ENCODE assay signal across 8 cellular contexts in the genomic region with DNA sequence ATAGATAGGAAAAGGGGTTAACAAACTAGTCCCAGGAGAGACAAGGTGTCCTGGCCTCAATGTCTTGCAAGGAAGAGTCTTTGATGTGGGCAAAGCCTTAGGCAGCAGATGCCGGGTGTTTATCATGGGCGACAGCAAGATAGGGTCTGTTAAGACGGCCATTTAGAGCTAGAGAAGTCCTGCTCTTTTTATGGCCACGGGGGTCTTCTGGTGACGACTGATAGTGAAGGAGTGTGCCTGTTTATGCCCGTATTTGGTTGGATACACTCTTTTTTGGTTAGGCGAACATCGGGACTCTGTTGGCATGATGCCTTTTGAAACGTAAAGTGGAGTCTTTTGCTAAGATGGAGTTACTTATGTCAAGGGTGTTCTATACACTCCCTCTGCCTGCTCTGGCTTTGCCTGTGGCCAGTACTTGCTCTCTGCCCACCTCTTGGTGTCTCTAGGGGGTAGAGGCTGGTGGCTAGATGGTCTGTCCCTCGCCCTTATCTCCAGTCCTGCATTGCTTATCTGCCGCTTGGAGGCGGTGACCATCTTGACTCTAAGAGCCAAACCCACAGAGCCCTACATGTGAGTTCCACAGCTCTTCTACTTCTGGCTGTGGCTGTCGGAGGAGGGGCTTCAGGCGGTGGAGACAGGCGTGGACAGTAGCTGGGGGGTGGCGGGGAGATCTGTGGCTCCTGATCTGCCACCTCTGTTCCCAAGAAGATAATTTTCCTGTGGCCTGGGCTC. TPM values are rescaled to one million over a fixed set of nuclear protein-coding genes. Genes with fewer than 3 reads are reported as not detected.
DNase-seq lines count a peak whose midpoint lies in the region; ATAC-seq and TF ChIP-seq lines count a peak whose summit lies in the region.

No MANE protein-coding gene starts in this region.

- no peaks in the 10 kb centered on the region for H3K9me3 Mint-ChIP-seq in naive thymus-derived CD8-positive, alpha-beta T cell

- no peaks in the 10 kb centered on the region for H3K27me3 Mint-ChIP-seq in naive thymus-derived CD8-positive, alpha-beta T cell

- H3K27ac Mint-ChIP-seq in naive thymus-derived CD8-positive, alpha-beta T cell, result peak overlapping the region; percentile 95 to 99 (median 98)

- peak overlapping the region; percentile 87 for H3K9ac ChIP-seq in Loucy (ENCODE audit: low read depth, low read length, poor library complexity, severe bottlenecking)

- peak overlapping the region; percentile 74 for H2AFZ ChIP-seq in Loucy (ENCODE audit: low read length)

- H3K9me2 ChIP-seq in Loucy (replicated peaks; ENCODE audit: low read depth, low read length), result no peaks in the 10 kb centered on the region

- POLR2A ChIA-PET in naive thymus-derived CD8-positive, alpha-beta T cell (lab: Charles Lee), result interaction anchor here (0.5 to 3.2 kb wide), 18 partner anchors 8 to 185 kb away, joined by 3 to 25 read pairs (median 8); a partner anchor contains a TSS

- no peaks in the 10 kb centered on the region for H3K27me3 ChIP-seq in Loucy (ENCODE audit: insufficient read depth, low read length, poor library complexity, severe bottlenecking)

- ATAC-seq in naive thymus-derived CD8-positive, alpha-beta T cell, result no peak
- ATAC-seq in GM21717 (IDR thresholded peaks at IDR 0.05; ENCODE audit: unreplicated experiment), result no peak

- H3K4me1 ChIP-seq in Loucy (ENCODE audit: insufficient read depth, low read length, poor library complexity, severe bottlenecking), result peaks cover 28% of the 10 kb centered on the region

- H3K79me2 ChIP-seq in Loucy (ENCODE audit: insufficient read depth, low read length), result peaks cover 8% of the 10 kb centered on the region

- no peaks in the 10 kb centered on the region for H3K9me3 ChIP-seq in Loucy (ENCODE audit: insufficient read depth, low read depth, low read length)

- H3K4me2 ChIP-seq in Loucy (ENCODE audit: low read depth, low read length, poor library complexity, severe bottlenecking), result peak overlapping the region; percentile 88

- H3K4me3 ChIP-seq in AG10803 (ENCODE audit: low read length) (peak overlapping the region; percentile 93), Loucy (ENCODE audit: low read length, poor library complexity, severe bottlenecking) (peak overlapping the region; percentile 76)

- H3K36me3 ChIP-seq in Loucy (ENCODE audit: insufficient read depth, low read length), result no peaks in the 10 kb centered on the region

- TF ChIP-seq CTCF in AG10803 (conservative IDR thresholded peaks at IDR 0.05; ENCODE audit: low read length) (no peak), Loucy (conservative IDR thresholded peaks at IDR 0.05; ENCODE audit: low read length) (no peak), GM10266 (IDR thresholded peaks at IDR 0.05; ENCODE audit: control insufficient read depth, insufficient read depth, low read depth, missing control alignments) (no peak)

- DNase-seq in AG10803 (ENCODE audit: low read depth), result no peak
- DNase-seq in naive thymus-derived CD8-positive, alpha-beta T cell, result no peak
- no peak for DNase-seq in NCI-H1417 treated with DMSO at 0.1 percent for 48 hours (lab: John Stamatoyannopoulos, UW)
- no peak for DNase-seq in GM10266 (ENCODE audit: extremely low spot score)
- no peak for DNase-seq in cerebellum (ENCODE audit: low spot score)

- H3K4me1 Mint-ChIP-seq in naive thymus-derived CD8-positive, alpha-beta T cell, result peaks cover 18 to 58% (median 48%) of the 10 kb centered on the region in 4 donors

- no peaks in the 10 kb centered on the region for H3K36me3 Mint-ChIP-seq in naive thymus-derived CD8-positive, alpha-beta T cell

- H3K27ac ChIP-seq in cingulate gyrus (ENCODE audit: low read depth, low read length), result peak overlapping the region; percentile 90

- H3K4me3 Mint-ChIP-seq in naive thymus-derived CD8-positive, alpha-beta T cell, result peak overlapping the region; percentile 96 to 99 (median 98)

- 0 out of 2 replicates have a peak, but pooled peaks cover 4% of the 10 kb centered on the region for H3F3A ChIP-seq in Loucy (ENCODE audit: low read depth)

- no peaks in the 10 kb centered on the region for H4K20me1 ChIP-seq in Loucy (ENCODE audit: insufficient read depth, low read length, poor library complexity, severe bottlenecking)

RNA-seq across cellular contexts. Expression of a gene that starts 55.8 kb away (rescaled TPM):
- 10 to 100 TPM; 48.3 to 49.7 TPM for total RNA-seq in naive thymus-derived CD8-positive, alpha-beta T cell
- polyA plus RNA-seq in naive thymus-derived CD8-positive, alpha-beta T cell, result 100 to 1,000 TPM in 1 of 3 donors, 10 to 100 TPM in 2; 56.5 to 118 (median 60.8) TPM
- 103 TPM for total RNA-seq in cerebellum
